8 cellular contexts compared by ENCODE assay signal in the genomic region with DNA sequence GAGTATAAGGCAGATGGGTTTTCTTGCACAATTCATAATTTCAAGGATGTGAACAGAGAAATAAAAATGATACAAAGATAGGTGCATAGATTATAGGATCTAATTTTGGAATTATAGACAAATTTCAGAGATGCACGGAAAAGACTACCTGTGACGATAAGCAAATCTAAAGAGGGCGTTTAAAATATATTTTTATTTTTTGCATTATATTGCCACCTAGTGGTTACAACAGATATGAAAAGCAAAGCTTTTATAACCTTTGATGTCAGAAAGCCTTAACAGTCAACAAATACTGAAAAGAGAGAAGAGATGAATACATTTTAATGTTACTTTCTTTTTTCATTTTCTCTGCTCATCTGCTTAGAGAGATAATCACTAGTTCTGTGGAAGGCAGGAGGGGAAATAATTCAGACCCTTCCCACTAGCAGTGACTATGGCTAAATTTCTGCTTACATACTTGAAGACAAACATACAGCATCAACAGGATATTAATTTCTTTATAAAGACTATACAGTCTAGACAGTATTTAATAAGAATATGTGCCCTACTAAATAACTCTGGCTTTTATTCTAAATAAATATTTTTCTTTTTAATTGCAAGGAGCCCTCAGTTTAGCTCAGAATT. TPM values are rescaled to one million over a fixed set of nuclear protein-coding genes. Genes with fewer than 3 reads are reported as not detected.
A peak's percentile ranks its signal among the peaks of the same experiment; 100 is the strongest.
DNase-seq lines count a peak whose midpoint lies in the region; ATAC-seq, FAIRE-seq and TF ChIP-seq lines count a peak whose summit lies in the region.

No MANE protein-coding gene starts in this region.

- no peaks in the 10 kb centered on the region for H3K36me3 ChIP-seq in esophagus muscularis mucosa

- FAIRE-seq in HTR-8/SVneo (lab: Jason Lieb, UNC), result no peak

- no peaks in the 10 kb centered on the region for H3K4me1 ChIP-seq in esophagus muscularis mucosa

- no peak overlapping the region for H3K4me3 ChIP-seq in esophagus muscularis mucosa

- H3K27ac Mint-ChIP-seq in CD4-positive, alpha-beta T cell, result no peak overlapping the region

- no peak for TF ChIP-seq POLR2A in esophagus muscularis mucosa (IDR thresholded peaks at IDR 0.05; ENCODE audit: low read depth)

- intact Hi-C loops in CD4-positive, alpha-beta T cell (cut with DNase I, micrococcal nuclease), result loop anchor here in 1 of 2 experiments (2.0 kb wide), 2 partner anchors 452 to 1046 kb away; no protein-coding TSS in a partner anchor
- intact Hi-C loops in esophagus muscularis mucosa (cut with DNase I), result loop anchor here (5.0 kb wide), 1 partner anchor 453 kb away; no protein-coding TSS in a partner anchor

- no peaks in the 10 kb centered on the region for H3K4me1 Mint-ChIP-seq in CD4-positive, alpha-beta T cell (ENCODE audit: low read depth)

- TF ChIP-seq CTCF in CD4-positive, alpha-beta T cell (IDR thresholded peaks at IDR 0.05), result peak; percentile 74
- TF ChIP-seq CTCF in esophagus muscularis mucosa (IDR thresholded peaks at IDR 0.05), result peak; percentile 49 to 70 (median 56)

- H3K4me3 Mint-ChIP-seq in CD4-positive, alpha-beta T cell, result no peak overlapping the region

- ATAC-seq in CD4-positive, alpha-beta T cell (ENCODE audit: poor library complexity), result no peak
- ATAC-seq in GM19351 (IDR thresholded peaks at IDR 0.05; ENCODE audit: unreplicated experiment), result peak; percentile 77

- under 1% methylated on average over 3 of the region's 3 CpGs for WGBS in esophagus muscularis mucosa

- H3K9me3 ChIP-seq in CD4-positive, alpha-beta T cell (ENCODE audit: control insufficient read depth, low read length), result no peaks in the 10 kb centered on the region
- no peaks in the 10 kb centered on the region for H3K9me3 ChIP-seq in esophagus muscularis mucosa

- CTCF ChIA-PET in CD4-positive, alpha-beta T cell (lab: Charles Lee), result no interaction called here

- no peaks in the 10 kb centered on the region for H3K9me3 Mint-ChIP-seq in CD4-positive, alpha-beta T cell

- H3K27me3 Mint-ChIP-seq in CD4-positive, alpha-beta T cell, result no peaks in the 10 kb centered on the region

- H3K27ac ChIP-seq in CD4-positive, alpha-beta T cell (ENCODE audit: low read depth, low read length), result no peak overlapping the region
- no peak overlapping the region for H3K27ac ChIP-seq in esophagus muscularis mucosa (replicated peaks in 1 of 4)

- no peak for TF ChIP-seq EP300 in esophagus muscularis mucosa (IDR thresholded peaks at IDR 0.05)

- POLR2A ChIA-PET in CD4-positive, alpha-beta T cell (lab: Charles Lee), result no interaction called here

- H3K36me3 Mint-ChIP-seq in CD4-positive, alpha-beta T cell (ENCODE audit: low read depth), result no peaks in the 10 kb centered on the region

- DNase-seq in CD4-positive, alpha-beta T cell, result no peak
- DNase-seq in HTR-8/SVneo (ENCODE audit: insufficient read length, low spot score), result peak; percentile 29
- DNase-seq in OCI-M1 (lab: John Stamatoyannopoulos, UW), result peak; percentile 69
- DNase-seq in esophagus muscularis mucosa (ENCODE audit: extremely low spot score), result no peak
- DNase-seq in retina, result peak; percentile 22
- no peak for DNase-seq in mesenteric fat pad (ENCODE audit: low spot score)
- DNase-seq in ecto neural progenitor cell (ENCODE audit: low spot score), result no peak

- H3K27me3 ChIP-seq in CD4-positive, alpha-beta T cell (ENCODE audit: control insufficient read depth, insufficient read depth, low read length), result no peaks in the 10 kb centered on the region
- H3K27me3 ChIP-seq in esophagus muscularis mucosa, result no peaks in the 10 kb centered on the region

RNA-seq across cellular contexts. Expression of a gene that starts 46.3 kb away (rescaled TPM):
- not detected for total RNA-seq in CD4-positive, alpha-beta T cell
- total RNA-seq in esophagus muscularis mucosa (under 1 TPM in 2 of 4 donors, not detected in 2; 0.33 to 0.40 TPM), mesenteric fat pad (not detected)

Comparison
In these comparisons a context has a peak if more than half of its experiments do, and no peak if none do; other contexts are left out.
1. DNase-seq: peak in HTR-8/SVneo (single experiment), OCI-M1 (single experiment) and retina (single experiment); none in CD4-positive, alpha-beta T cell (0 of 10), esophagus muscularis mucosa (single experiment), mesenteric fat pad (single experiment) and ecto neural progenitor cell (single experiment).